ENCODE assay signal across 8 cellular contexts in the genomic region with DNA sequence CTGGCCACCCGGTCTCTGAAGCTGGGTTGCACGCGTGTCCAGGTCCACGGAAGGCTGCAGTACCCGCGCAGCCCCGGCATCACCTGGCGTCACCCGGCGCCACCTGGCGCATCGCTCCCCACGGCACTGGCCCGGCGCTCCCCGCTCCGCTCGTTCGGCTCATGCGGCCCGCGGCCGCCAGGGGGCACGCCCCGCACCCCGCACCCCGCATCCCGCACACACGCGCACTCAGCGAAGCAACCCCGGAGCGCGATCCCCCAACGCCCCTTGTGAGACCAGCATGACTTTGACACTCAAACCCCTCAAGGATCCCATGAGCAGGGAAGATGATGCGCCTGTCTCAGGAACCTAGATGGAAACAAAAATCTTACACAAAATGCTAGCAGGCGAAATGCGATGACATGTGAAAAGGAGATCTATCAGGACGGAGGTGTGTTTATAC. TPM values are rescaled to one million over a fixed set of nuclear protein-coding genes. Genes with fewer than 3 reads are reported as not detected.
A peak's percentile ranks its signal among the peaks of the same experiment; 100 is the strongest.
DNase-seq lines count a peak whose midpoint lies in the region; ATAC-seq and TF ChIP-seq lines count a peak whose summit lies in the region.

No MANE protein-coding gene starts in this region.

- H3K27ac Mint-ChIP-seq in activated CD8-positive, alpha-beta memory T cell treated with anti-CD3 and anti-CD28 coated beads, Interleukin-2, amount 10 ng/mL, durations not matched to agents 7 days and 5 days, result no peak overlapping the region
- H3K27ac Mint-ChIP-seq in endothelial cell (ENCODE audit: unreplicated experiment), result no peak overlapping the region
- no peak overlapping the region for H3K27ac Mint-ChIP-seq in natural killer cell treated with Interleukin-12 subunit alpha and Interleukin-12 subunit beta and Interleukin-15 and Interleukin-18, amount 100 ng/mL, for 72 hours

- H3K27me3 Mint-ChIP-seq in activated CD8-positive, alpha-beta memory T cell treated with anti-CD3 and anti-CD28 coated beads, Interleukin-2, amount 10 ng/mL, durations not matched to agents 7 days and 5 days, result peaks cover 33% of the 10 kb centered on the region
- peaks cover 2% of the 10 kb centered on the region for H3K27me3 Mint-ChIP-seq in endothelial cell (ENCODE audit: unreplicated experiment)
- peaks cover 22 to 23% of the 10 kb centered on the region in 2 donors for H3K27me3 Mint-ChIP-seq in natural killer cell treated with Interleukin-12 subunit alpha and Interleukin-12 subunit beta and Interleukin-15 and Interleukin-18, amount 100 ng/mL, for 72 hours

- DNase-seq in NCI-H2081 (lab: John Stamatoyannopoulos, UW) (peak; percentile 68), NCI-H2081 treated with DMSO at 0.1 percent for 48 hours (lab: John Stamatoyannopoulos, UW) (no peak), NCI-H1048 (lab: John Stamatoyannopoulos, UW) (peak; percentile 30), endothelial cell (ENCODE audit: low spot score) (peak; percentile 77), COLO829 (ENCODE audit: low spot score) (no peak), NOMO-1 treated with DMSO at 0.1 percent for 48 hours (lab: John Stamatoyannopoulos, UW; ENCODE audit: unreplicated experiment) (no peak)
- DNase-seq in activated CD8-positive, alpha-beta memory T cell treated with anti-CD3 and anti-CD28 coated beads, Interleukin-2, amount 10 ng/mL, durations not matched to agents 7 days and 5 days, result peak; percentile 65
- no peak for DNase-seq in natural killer cell treated with Interleukin-12 subunit alpha and Interleukin-12 subunit beta and Interleukin-15 and Interleukin-18, amount 100 ng/mL, for 72 hours (ENCODE audit: low spot score)

- H3K36me3 Mint-ChIP-seq in activated CD8-positive, alpha-beta memory T cell treated with anti-CD3 and anti-CD28 coated beads, Interleukin-2, amount 10 ng/mL, durations not matched to agents 7 days and 5 days, result no peaks in the 10 kb centered on the region
- H3K36me3 Mint-ChIP-seq in endothelial cell (ENCODE audit: low read depth, unreplicated experiment), result no peaks in the 10 kb centered on the region
- no peaks in the 10 kb centered on the region for H3K36me3 Mint-ChIP-seq in natural killer cell treated with Interleukin-12 subunit alpha and Interleukin-12 subunit beta and Interleukin-15 and Interleukin-18, amount 100 ng/mL, for 72 hours

- no peak overlapping the region for H3K4me3 Mint-ChIP-seq in activated CD8-positive, alpha-beta memory T cell treated with anti-CD3 and anti-CD28 coated beads, Interleukin-2, amount 10 ng/mL, durations not matched to agents 7 days and 5 days
- H3K4me3 Mint-ChIP-seq in endothelial cell (ENCODE audit: unreplicated experiment), result peak overlapping the region; percentile 4
- peak overlapping the region; percentile 43 for H3K4me3 Mint-ChIP-seq in natural killer cell treated with Interleukin-12 subunit alpha and Interleukin-12 subunit beta and Interleukin-15 and Interleukin-18, amount 100 ng/mL, for 72 hours

- H3K4me1 Mint-ChIP-seq in activated CD8-positive, alpha-beta memory T cell treated with anti-CD3 and anti-CD28 coated beads, Interleukin-2, amount 10 ng/mL, durations not matched to agents 7 days and 5 days, result peaks cover 10% of the 10 kb centered on the region
- no peaks in the 10 kb centered on the region for H3K4me1 Mint-ChIP-seq in endothelial cell (ENCODE audit: unreplicated experiment)
- peaks cover 9 to 17% of the 10 kb centered on the region in 2 donors for H3K4me1 Mint-ChIP-seq in natural killer cell treated with Interleukin-12 subunit alpha and Interleukin-12 subunit beta and Interleukin-15 and Interleukin-18, amount 100 ng/mL, for 72 hours (ENCODE audit: low read depth in 2 of 2)

- CTCF ChIA-PET in activated CD8-positive, alpha-beta memory T cell treated with anti-CD3 and anti-CD28 coated beads, Interleukin-2, amount 10 ng/mL, durations not matched to agents 7 days and 5 days (lab: Charles Lee), result interaction anchor here (0.8 to 2.6 kb wide), 9 partner anchors 15 to 236 kb away, joined by 3 to 30 read pairs (median 4); no protein-coding TSS in a partner anchor

- H3K9me3 Mint-ChIP-seq in activated CD8-positive, alpha-beta memory T cell treated with anti-CD3 and anti-CD28 coated beads, Interleukin-2, amount 10 ng/mL, durations not matched to agents 7 days and 5 days (ENCODE audit: low read depth), result no peaks in the 10 kb centered on the region
- no peaks in the 10 kb centered on the region for H3K9me3 Mint-ChIP-seq in endothelial cell (ENCODE audit: unreplicated experiment)
- H3K9me3 Mint-ChIP-seq in natural killer cell treated with Interleukin-12 subunit alpha and Interleukin-12 subunit beta and Interleukin-15 and Interleukin-18, amount 100 ng/mL, for 72 hours, result no peaks in the 10 kb centered on the region

- peak; percentile 59 for ATAC-seq in activated CD8-positive, alpha-beta memory T cell treated with anti-CD3 and anti-CD28 coated beads, Interleukin-2, amount 10 ng/mL, durations not matched to agents 7 days and 5 days
- peak; percentile 37 to 51 for ATAC-seq in natural killer cell treated with Interleukin-12 subunit alpha and Interleukin-12 subunit beta and Interleukin-15 and Interleukin-18, amount 100 ng/mL, for 72 hours

- TF ChIP-seq CTCF in endothelial cell (IDR thresholded peaks at IDR 0.05; ENCODE audit: unreplicated experiment), result peak; percentile 95

RNA-seq across cellular contexts. Expression of a gene that starts 11.9 kb away (rescaled TPM):
- total RNA-seq in activated CD8-positive, alpha-beta memory T cell treated with anti-CD3 and anti-CD28 coated beads, Interleukin-2, amount 10 ng/mL, durations not matched to agents 7 days and 5 days, result not detected
- not detected for total RNA-seq in endothelial cell (ENCODE audit: unreplicated experiment)
- total RNA-seq in natural killer cell treated with Interleukin-12 subunit alpha and Interleukin-12 subunit beta and Interleukin-15 and Interleukin-18, amount 100 ng/mL, for 72 hours, result not detected

RNA-seq across cellular contexts. Expression of a gene that starts 20.7 kb away (rescaled TPM):
- under 1 TPM; 0.20 to 0.28 TPM for total RNA-seq in activated CD8-positive, alpha-beta memory T cell treated with anti-CD3 and anti-CD28 coated beads, Interleukin-2, amount 10 ng/mL, durations not matched to agents 7 days and 5 days
- 29.7 TPM for total RNA-seq in endothelial cell (ENCODE audit: unreplicated experiment)
- 1 to 10 TPM; 2.5 to 2.7 TPM for total RNA-seq in natural killer cell treated with Interleukin-12 subunit alpha and Interleukin-12 subunit beta and Interleukin-15 and Interleukin-18, amount 100 ng/mL, for 72 hours

RNA-seq across cellular contexts. Expression of a gene that starts 56.6 kb away (rescaled TPM):
- total RNA-seq in activated CD8-positive, alpha-beta memory T cell treated with anti-CD3 and anti-CD28 coated beads, Interleukin-2, amount 10 ng/mL, durations not matched to agents 7 days and 5 days, result not detected
- total RNA-seq in endothelial cell (ENCODE audit: unreplicated experiment), result not detected
- total RNA-seq in natural killer cell treated with Interleukin-12 subunit alpha and Interleukin-12 subunit beta and Interleukin-15 and Interleukin-18, amount 100 ng/mL, for 72 hours, result not detected

Comparison
In these comparisons a context has a peak if more than half of its experiments do, and no peak if none do; other contexts are left out.
1. DNase-seq: peak in NCI-H2081 (2 of 2), NCI-H1048 (single experiment), activated CD8-positive, alpha-beta memory T cell treated with anti-CD3 and anti-CD28 coated beads, Interleukin-2, amount 10 ng/mL, durations not matched to agents 7 days and 5 days (single experiment) and endothelial cell (single experiment); none in NCI-H2081 treated with DMSO at 0.1 percent for 48 hours (single experiment), natural killer cell treated with Interleukin-12 subunit alpha and Interleukin-12 subunit beta and Interleukin-15 and Interleukin-18, amount 100 ng/mL, for 72 hours (single experiment), COLO829 (single experiment) and NOMO-1 treated with DMSO at 0.1 percent for 48 hours (single experiment).